Comparison of ENCODE assay signal across 1 cellular context in the genomic region with DNA sequence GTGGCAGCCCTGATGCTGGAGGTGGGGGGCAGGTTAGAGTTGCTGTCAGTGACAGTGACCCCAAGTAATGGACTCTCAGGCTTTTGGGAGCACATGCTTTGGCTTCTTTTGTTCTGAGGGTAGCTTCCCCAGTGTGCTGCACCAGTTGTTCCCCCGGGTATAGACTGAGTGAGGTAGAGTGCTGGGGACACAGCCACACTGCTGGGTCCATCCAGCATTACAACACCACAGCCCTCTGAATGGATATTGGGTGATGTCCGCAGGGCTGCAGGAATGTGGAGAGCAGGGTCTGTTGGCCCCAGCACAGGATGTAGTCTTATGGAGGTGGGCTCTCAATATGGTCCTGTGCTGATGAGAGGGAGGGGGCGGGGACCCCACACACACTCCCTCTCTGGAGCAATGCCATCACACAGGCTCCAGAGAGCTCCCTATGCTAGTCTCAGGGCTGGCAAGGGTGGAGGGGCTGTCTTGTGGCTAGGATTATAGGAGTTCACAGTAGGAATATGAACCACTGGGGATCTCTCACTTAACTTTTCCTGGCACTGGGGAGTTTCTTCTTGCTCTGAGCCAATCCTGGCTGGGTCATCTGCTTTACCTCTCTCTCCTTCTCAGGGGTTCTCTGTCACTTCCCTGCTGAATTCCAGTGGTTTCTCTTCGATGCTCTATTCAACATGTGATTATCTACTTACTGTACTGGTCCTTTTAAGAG.
TF ChIP-seq lines count a peak whose summit lies in the region.

No MANE protein-coding gene starts in this region.

TF ChIP-seq in SK-N-SH, 30 proteins besides CTCF, POLR2A, EP300 and RAD21:
- TF ChIP-seq USF1 (IDR thresholded peaks at IDR 0.05; ENCODE audit: borderline replicate concordance, low read depth) = no peak
- no peak for TF ChIP-seq SIN3A (IDR thresholded peaks at IDR 0.05; ENCODE audit: borderline replicate concordance, low read depth, low read length)
- TF ChIP-seq POLR2AphosphoS5 (IDR thresholded peaks at IDR 0.05; ENCODE audit: low read depth, low read length) = no peak
- TF ChIP-seq RFX5 (IDR thresholded peaks at IDR 0.05; ENCODE audit: low read length) = no peak
- no peak for TF ChIP-seq ZBTB33 (IDR thresholded peaks at IDR 0.05; ENCODE audit: borderline replicate concordance, low read depth)
- TF ChIP-seq, protein P1, sequence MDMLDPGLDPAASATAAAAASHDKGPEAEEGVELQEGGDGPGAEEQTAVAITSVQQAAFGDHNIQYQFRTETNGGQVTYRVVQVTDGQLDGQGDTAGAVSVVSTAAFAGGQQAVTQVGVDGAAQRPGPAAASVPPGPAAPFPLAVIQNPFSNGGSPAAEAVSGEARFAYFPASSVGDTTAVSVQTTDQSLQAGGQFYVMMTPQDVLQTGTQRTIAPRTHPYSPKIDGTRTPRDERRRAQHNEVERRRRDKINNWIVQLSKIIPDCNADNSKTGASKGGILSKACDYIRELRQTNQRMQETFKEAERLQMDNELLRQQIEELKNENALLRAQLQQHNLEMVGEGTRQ (IDR thresholded peaks at IDR 0.05; ENCODE audit: borderline replicate concordance, low read depth, low read length) = no peak
- TF ChIP-seq EZH2phosphoT487 (IDR thresholded peaks at IDR 0.05; ENCODE audit: borderline replicate concordance, low read depth) = no peak
- TF ChIP-seq, protein P2, sequence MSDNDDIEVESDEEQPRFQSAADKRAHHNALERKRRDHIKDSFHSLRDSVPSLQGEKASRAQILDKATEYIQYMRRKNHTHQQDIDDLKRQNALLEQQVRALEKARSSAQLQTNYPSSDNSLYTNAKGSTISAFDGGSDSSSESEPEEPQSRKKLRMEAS (IDR thresholded peaks at IDR 0.05; ENCODE audit: low read depth) = no peak
- TF ChIP-seq TCF12 (IDR thresholded peaks at IDR 0.05) = no peak
- no peak for TF ChIP-seq NRF1 (IDR thresholded peaks at IDR 0.05; ENCODE audit: low read depth, low read length)
- TF ChIP-seq FOXJ3 (CRISPR knock-in tag; IDR thresholded peaks at IDR 0.05) = no peak
- TF ChIP-seq IRF3 (IDR thresholded peaks at IDR 0.05; ENCODE audit: low read depth, low read length) = no peak
- TF ChIP-seq, protein P3, sequence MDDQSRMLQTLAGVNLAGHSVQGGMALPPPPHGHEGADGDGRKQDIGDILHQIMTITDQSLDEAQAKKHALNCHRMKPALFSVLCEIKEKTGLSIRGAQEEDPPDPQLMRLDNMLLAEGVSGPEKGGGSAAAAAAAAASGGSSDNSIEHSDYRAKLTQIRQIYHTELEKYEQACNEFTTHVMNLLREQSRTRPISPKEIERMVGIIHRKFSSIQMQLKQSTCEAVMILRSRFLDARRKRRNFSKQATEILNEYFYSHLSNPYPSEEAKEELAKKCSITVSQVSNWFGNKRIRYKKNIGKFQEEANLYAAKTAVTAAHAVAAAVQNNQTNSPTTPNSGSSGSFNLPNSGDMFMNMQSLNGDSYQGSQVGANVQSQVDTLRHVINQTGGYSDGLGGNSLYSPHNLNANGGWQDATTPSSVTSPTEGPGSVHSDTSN (IDR thresholded peaks at IDR 0.05) = no peak
- no peak for TF ChIP-seq JUND (IDR thresholded peaks at IDR 0.05)
